8 cellular contexts compared by ENCODE assay signal in the genomic region with DNA sequence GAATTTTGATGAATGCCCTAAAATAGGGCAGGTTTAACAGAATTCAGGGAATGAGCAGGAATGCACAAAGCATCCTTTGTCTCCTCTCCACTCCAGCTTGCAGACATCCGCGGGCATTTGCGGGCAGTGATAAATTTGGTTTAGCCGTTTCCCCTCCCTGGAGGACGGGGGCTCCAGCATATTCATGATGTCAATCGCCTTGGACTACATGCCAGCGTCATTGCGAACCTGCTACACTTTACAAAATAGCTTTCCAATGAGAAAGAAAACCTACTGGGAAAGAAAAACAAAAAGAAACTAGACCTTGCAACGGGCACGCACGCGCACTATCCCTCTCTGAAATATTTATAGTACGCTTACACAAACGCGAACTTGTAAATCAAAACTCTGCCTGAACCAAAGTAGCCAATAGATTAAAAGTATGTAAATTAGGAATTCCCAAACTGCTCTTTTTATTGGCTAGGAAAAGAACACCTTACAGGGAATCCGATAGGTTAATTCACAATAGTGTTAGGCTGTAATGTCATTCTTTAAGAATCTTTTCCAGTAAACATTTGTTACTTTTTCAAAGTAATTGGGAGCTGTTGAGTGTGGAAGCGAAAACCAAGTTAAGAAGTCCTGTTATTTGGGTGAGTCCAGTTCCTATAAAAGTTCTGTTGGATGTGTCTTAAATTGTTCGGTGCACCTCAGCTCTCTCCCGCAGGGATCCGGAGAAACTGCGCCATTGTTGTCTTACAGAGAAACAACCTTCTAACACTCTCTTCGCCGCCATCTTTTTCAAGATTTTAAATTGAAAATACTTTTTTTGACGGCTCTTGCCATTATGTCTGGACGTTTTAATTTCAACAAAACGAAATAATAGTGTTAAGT.
DNase-seq lines count a peak whose midpoint lies in the region; ATAC-seq, FAIRE-seq and TF ChIP-seq lines count a peak whose summit lies in the region.

No MANE protein-coding gene starts in this region.

- no peaks in the 10 kb centered on the region for H3K36me3 ChIP-seq in MM.1S (replicated peaks; ENCODE audit: insufficient read depth, low read length)

- H3K27me3 ChIP-seq in MM.1S (replicated peaks; ENCODE audit: insufficient read depth, low read length), result no peaks in the 10 kb centered on the region

- peak; percentile 30 for DNase-seq in H54 (ENCODE audit: insufficient read length, low spot score)
- peak; percentile 94 for DNase-seq in MM.1S
- DNase-seq in T follicular helper cell (ENCODE audit: low read depth), result peak; percentile 48
- peak; percentile 79 to 96 for DNase-seq in T47D (ENCODE audit: low read depth in 1 of 2, low spot score in 1 of 2)

- peaks cover 16% of the 10 kb centered on the region for H3K4me1 ChIP-seq in MM.1S (ENCODE audit: low read length)

- peaks cover 15% of the 10 kb centered on the region for H3F3A ChIP-seq in MM.1S (ENCODE audit: insufficient read depth, low read length)

- peak overlapping the region; percentile 76 for H3K4me2 ChIP-seq in MM.1S (ENCODE audit: low read depth, low read length)

- H3K9ac ChIP-seq in MM.1S (ENCODE audit: low read length), result peak overlapping the region; percentile 60

- peak; percentile 100 for FAIRE-seq in G401.6 (lab: Jason Lieb, UNC)
- FAIRE-seq in H54 (lab: Jason Lieb, UNC), result peak; percentile 94

- H3K27ac ChIP-seq in MM.1S (ENCODE audit: low read length) (peak overlapping the region; percentile 76), skin epidermis (peak overlapping the region in 20 of 21 experiments; percentile 61 to 95 (median 85))

- H4K20me1 ChIP-seq in MM.1S (ENCODE audit: insufficient read depth, low read length), result no peaks in the 10 kb centered on the region

- in situ Hi-C loops in T47D (cut with HindIII; ENCODE audit: low pct_unique_long_range_greater_than_20kb, low sequenced_read_pairs), result no loop called here

- TF ChIP-seq POLR2A in H54 (IDR thresholded peaks at IDR 0.05; ENCODE audit: low read depth, low read length), result no peak

- ATAC-seq in GM21526 (IDR thresholded peaks at IDR 0.05; ENCODE audit: low FRiP score, unreplicated experiment), result no peak

- H3K9me2 ChIP-seq in MM.1S (replicated peaks; ENCODE audit: insufficient read depth, low read length), result no peaks in the 10 kb centered on the region

- H3K79me2 ChIP-seq in MM.1S (ENCODE audit: low read length), result no peaks in the 10 kb centered on the region

- TF ChIP-seq CTCF in MM.1S (IDR thresholded peaks at IDR 0.05; ENCODE audit: low read length), result no peak

- H2AFZ ChIP-seq in MM.1S (ENCODE audit: low read length), result peak overlapping the region; percentile 55

- H3K9me3 ChIP-seq in MM.1S (replicated peaks; ENCODE audit: insufficient read depth, low read length), result no peaks in the 10 kb centered on the region
- H3K9me3 ChIP-seq in iPS-18c (ENCODE audit: control insufficient read depth, insufficient read depth, low read length), result no peaks in the 10 kb centered on the region

- peak overlapping the region; percentile 66 for H3K4me3 ChIP-seq in MM.1S (ENCODE audit: low read length)
- peak overlapping the region; percentile 56 for H3K4me3 ChIP-seq in iPS-18c (ENCODE audit: insufficient read depth, low read depth, low read length)
- peak overlapping the region; percentile 31 to 56 (median 40) for H3K4me3 ChIP-seq in skin epidermis

Comparison
In these comparisons a context has a peak if more than half of its experiments do, and no peak if none do; other contexts are left out.
1. DNase-seq: peak in every context shown above with its lines; median percentile 94 in MM.1S; 88 in T47D; 48 in T follicular helper cell; 30 in H54.